In the genomic region with DNA sequence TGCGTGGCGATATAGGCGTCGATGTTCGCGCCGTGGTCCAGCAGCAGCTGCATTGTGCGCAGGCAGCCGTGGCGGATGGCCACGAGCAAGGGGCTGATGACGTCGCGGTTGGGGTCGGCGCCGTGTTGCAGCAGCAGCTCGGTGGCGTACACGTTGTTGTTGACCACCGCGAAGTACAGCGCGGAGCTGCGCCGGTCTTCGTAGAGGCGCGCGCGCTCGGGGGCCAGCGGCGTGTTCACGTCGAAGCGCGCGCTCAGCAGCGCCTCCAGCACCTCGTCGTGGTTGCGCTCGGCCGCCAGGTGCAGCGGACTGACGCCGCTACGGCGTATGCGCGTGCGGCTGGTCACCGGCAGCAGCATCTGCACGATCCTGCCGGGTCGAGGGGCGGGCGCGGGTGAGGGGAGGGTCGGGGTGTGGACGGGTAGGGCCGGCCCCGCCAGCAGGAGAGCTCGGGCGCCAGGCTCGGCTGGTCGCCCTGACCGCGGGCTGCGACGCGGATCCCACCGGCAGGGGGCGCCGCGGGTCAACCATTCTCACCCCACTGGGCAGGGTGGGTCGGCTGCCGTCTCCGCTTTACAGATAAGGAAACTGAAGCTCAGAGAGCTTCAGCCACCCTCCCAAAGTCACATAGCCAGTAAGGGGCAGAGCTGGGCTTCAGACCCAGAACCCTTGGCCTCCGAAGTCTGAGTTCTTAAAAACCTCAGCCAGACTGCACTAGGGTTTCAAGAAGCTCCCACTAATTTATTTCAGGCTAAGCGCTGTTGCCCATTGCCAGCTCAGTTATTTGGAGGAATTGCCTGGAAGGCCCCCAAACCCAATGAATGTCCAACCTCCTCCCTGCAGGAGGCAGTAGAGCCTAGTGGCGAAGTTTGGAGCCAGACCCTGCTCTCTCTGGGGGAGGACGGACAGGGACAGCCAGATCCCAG, we compare ENCODE assay signal across 8 cellular contexts. TPM values are rescaled to one million over a fixed set of nuclear protein-coding genes. Genes with fewer than 3 reads are reported as not detected.
DNase-seq lines count a peak whose midpoint lies in the region; ATAC-seq and TF ChIP-seq lines count a peak whose summit lies in the region.

No MANE protein-coding gene starts in this region.

- H3K27me3 ChIP-seq in Panc1 (ENCODE audit: control insufficient read depth, insufficient read depth, low read length): no peaks in the 10 kb centered on the region
- peaks cover 35% of the 10 kb centered on the region for H3K27me3 ChIP-seq in osteoblast (ENCODE audit: insufficient read depth, low read length)
- peaks cover 5% of the 10 kb centered on the region for H3K27me3 ChIP-seq in thymus (ENCODE audit: control insufficient read depth, insufficient read depth)

- H3K27ac ChIP-seq in Panc1 (ENCODE audit: low read length) (0 out of 2 replicates have a peak overlapping the region, but pooled peaks have one; percentile 17), osteoblast (ENCODE audit: low read depth, low read length) (no peak overlapping the region), thymus (ENCODE audit: low read depth) (no peak overlapping the region)

- peak overlapping the region; percentile 20 to 25; a peak in 3 of 4 replicates for H3K4me3 ChIP-seq in Panc1 (ENCODE audit: low read depth in 2 of 2, low read length in 2 of 2)
- peak overlapping the region; percentile 30 for H3K4me3 ChIP-seq in osteoblast (ENCODE audit: insufficient read depth, low read length)
- H3K4me3 ChIP-seq in thymus (ENCODE audit: low read length): peak overlapping the region; percentile 23

- H3K36me3 ChIP-seq in Panc1 (ENCODE audit: control insufficient read depth, insufficient read depth, low read length) (no peaks in the 10 kb centered on the region), osteoblast (ENCODE audit: insufficient read depth, low read length) (no peaks in the 10 kb centered on the region), thymus (ENCODE audit: control insufficient read depth, insufficient read depth) (no peaks in the 10 kb centered on the region)

- H2AFZ ChIP-seq in osteoblast (ENCODE audit: low read length): peak overlapping the region; percentile 51

- in situ Hi-C loops in Panc1 (cut with HindIII; ENCODE audit: low pct_unique_long_range_greater_than_20kb, low sequenced_read_pairs): no loop called here

- DNase-seq in AG20443 (ENCODE audit: low spot score) (peak; percentile 94), Panc1 (ENCODE audit: low read depth, low spot score) (no peak), activated gamma-delta T cell (lab: John Stamatoyannopoulos, UW) (peak; percentile 77), germinal center (ENCODE audit: low spot score) (peak; percentile 91), osteoblast (ENCODE audit: insufficient read length, low spot score, missing footprints) (peak; percentile 98)

- CTCF ChIA-PET in Panc1 (lab: Charles Lee): interaction anchor here (0.5 to 1.7 kb wide), 19 partner anchors 9 to 695 kb away, joined by 3 to 11 read pairs (median 5); a partner anchor contains a TSS

- no peaks in the 10 kb centered on the region for H3K79me2 ChIP-seq in osteoblast (ENCODE audit: insufficient read depth, low read length)

- H4K20me1 ChIP-seq in osteoblast (ENCODE audit: insufficient read depth, low read length): no peaks in the 10 kb centered on the region

- H3K4me2 ChIP-seq in osteoblast (ENCODE audit: insufficient read depth, low read length): peak overlapping the region; percentile 60

- TF ChIP-seq CTCF in Panc1 (IDR thresholded peaks at IDR 0.05) (peak; percentile 89), osteoblast (IDR thresholded peaks at IDR 0.05; ENCODE audit: extremely low read depth, low read depth, low read length) (peak; percentile 60)

- BruUV-seq in Panc1 (replicated peaks; lab: Mats Ljungman, UMichigan): no TSS peak

- intact Hi-C loops in Panc1 (cut with micrococcal nuclease; ENCODE audit: unreplicated experiment): loop anchor here (2.0 to 10.0 kb wide), 2 partner anchors 61 to 195 kb away; no protein-coding TSS in a partner anchor

- H3K4me1 ChIP-seq in Panc1 (ENCODE audit: control insufficient read depth, insufficient read depth, low read length) (peaks cover 10% of the 10 kb centered on the region), osteoblast (ENCODE audit: insufficient read depth, low read length) (peaks cover 6% of the 10 kb centered on the region), thymus (ENCODE audit: control insufficient read depth, insufficient read depth, low read length) (no peaks in the 10 kb centered on the region)

- ATAC-seq in GM19023 (IDR thresholded peaks at IDR 0.05; ENCODE audit: unreplicated experiment) (peak; percentile 85), HG03175 (IDR thresholded peaks at IDR 0.05; ENCODE audit: unreplicated experiment) (peak; percentile 87), Panc1 (peak; percentile 91)

- 8% methylated on average over 84 of the region's 84 CpGs for WGBS in thymus

- POLR2A ChIA-PET in Panc1 (lab: Charles Lee): no interaction called here

- no peaks in the 10 kb centered on the region for H3K9me3 ChIP-seq in Panc1 (ENCODE audit: control insufficient read depth, insufficient read depth, low read depth, low read length)
- no peaks in the 10 kb centered on the region for H3K9me3 ChIP-seq in osteoblast (ENCODE audit: low read depth, low read length)
- no peaks in the 10 kb centered on the region for H3K9me3 ChIP-seq in thymus (ENCODE audit: control insufficient read depth)

RNA-seq across cellular contexts. Expression of a gene that starts 12.4 kb away (rescaled TPM):
- total RNA-seq in Panc1 (2021; ENCODE audit: unreplicated experiment): not detected
- not detected for polyA plus RNA-seq in Panc1 (2012; ENCODE audit: insufficient read length)
- not detected in 2 replicates for total RNA-seq in osteoblast
- polyA plus RNA-seq in thymus: 0.11 TPM

RNA-seq across cellular contexts. Expression of a gene that starts 36.8 kb away (rescaled TPM):
- total RNA-seq in Panc1 (2021; ENCODE audit: unreplicated experiment) (0.28 TPM), osteoblast (0.88 and 1.1 TPM in 2 replicates)
- 0.45 TPM for polyA plus RNA-seq in Panc1 (2012; ENCODE audit: insufficient read length)
- polyA plus RNA-seq in thymus: 2.6 TPM

RNA-seq across cellular contexts. Expression of a gene that starts 57.5 kb away (rescaled TPM):
- not detected for total RNA-seq in Panc1 (2021; ENCODE audit: unreplicated experiment)
- not detected for polyA plus RNA-seq in Panc1 (2012; ENCODE audit: insufficient read length)
- not detected in 2 replicates for total RNA-seq in osteoblast
- polyA plus RNA-seq in thymus: not detected
